In genomic region chr6:36443951-36444428, GRCh38 we compare ENCODE assay signal across 8 cellular contexts. TPM values are rescaled to one million over a fixed set of nuclear protein-coding genes. Genes with fewer than 3 reads are reported as not detected.
DNase-seq lines count a peak whose midpoint lies in the region; ATAC-seq and TF ChIP-seq lines count a peak whose summit lies in the region.

No MANE protein-coding gene starts in this region.

- H3K4me2 ChIP-seq in OCI-LY3 (ENCODE audit: low read length): peak overlapping the region; percentile 86

- H3K36me3 ChIP-seq in A673 (ENCODE audit: insufficient read depth, low read length, poor library complexity, severe bottlenecking) (peaks cover 12% of the 10 kb centered on the region), OCI-LY3 (replicated peaks; ENCODE audit: low read depth, low read length) (peaks cover 10% of the 10 kb centered on the region), colonic mucosa (no peaks in the 10 kb centered on the region), mucosa of descending colon (ENCODE audit: low read depth) (no peaks in the 10 kb centered on the region)

- no peaks in the 10 kb centered on the region for H4K20me1 ChIP-seq in OCI-LY3 (ENCODE audit: insufficient read depth, low read length)

- H3K4me1 ChIP-seq in A673 (ENCODE audit: insufficient read depth, low read length, poor library complexity, severe bottlenecking) (peaks cover 36% of the 10 kb centered on the region), OCI-LY3 (ENCODE audit: low read length) (peaks cover 26% of the 10 kb centered on the region), colonic mucosa (peaks cover 10% of the 10 kb centered on the region), mucosa of descending colon (ENCODE audit: low read depth) (peaks cover 27% of the 10 kb centered on the region)

- H3K27ac ChIP-seq in A673 (ENCODE audit: low read depth, low read length, poor library complexity, severe bottlenecking): peak overlapping the region; percentile 95
- H3K27ac ChIP-seq in OCI-LY3 (ENCODE audit: low read length): peak overlapping the region; percentile 70
- peak overlapping the region; percentile 98 for H3K27ac ChIP-seq in colonic mucosa

- H3K9ac ChIP-seq in OCI-LY3 (ENCODE audit: low read length) (peak overlapping the region; percentile 92), colonic mucosa (ENCODE audit: low read depth in 2 of 2, low read length in 2 of 2) (peak overlapping the region; percentile 12 to 92)

- peaks cover 67% of the 10 kb centered on the region for H3K79me2 ChIP-seq in OCI-LY3 (ENCODE audit: low read length)

- no peak overlapping the region for H2AFZ ChIP-seq in OCI-LY3 (ENCODE audit: low read depth, low read length)

- DNase-seq in A673 (ENCODE audit: low spot score) (peak; percentile 32), GM12865 (ENCODE audit: low read depth) (peak; percentile 43), colonic mucosa (peak; percentile 39), mucosa of descending colon (no peak), head of caudate nucleus (no peak)

- no peaks in the 10 kb centered on the region for H3K9me3 ChIP-seq in A673 (ENCODE audit: low read depth, low read length, poor library complexity, severe bottlenecking)
- H3K9me3 ChIP-seq in OCI-LY3 (ENCODE audit: insufficient read depth, low read length): no peaks in the 10 kb centered on the region
- no peaks in the 10 kb centered on the region for H3K9me3 ChIP-seq in colonic mucosa
- H3K9me3 ChIP-seq in mucosa of descending colon: no peaks in the 10 kb centered on the region

- intact Hi-C loops in A673 (cut with micrococcal nuclease; ENCODE audit: unreplicated experiment): loop anchor here (5.0 to 10.0 kb wide), 2 partner anchors 101 to 153 kb away; partner anchors contain the start of gene STK38
- intact Hi-C loops in colonic mucosa (cut with DNase I): loop anchor here (5.0 kb wide), 1 partner anchor 148 kb away; the partner anchor contains the start of gene SRSF3
- intact Hi-C loops in mucosa of descending colon (cut with DNase I, micrococcal nuclease): no loop called here
- intact Hi-C loops in head of caudate nucleus (cut with DNase I): loop anchor here (2.0 to 5.0 kb wide), 3 partner anchors 19 to 151 kb away; partner anchors contain the start of genes SRSF3 and STK38

- TF ChIP-seq CTCF in A673 (conservative IDR thresholded peaks at IDR 0.05; ENCODE audit: low read depth, low read length) (0 out of 2 replicates have a peak, but pooled peaks have one; percentile 25), GM12865 (IDR thresholded peaks at IDR 0.05; ENCODE audit: insufficient read depth, low read depth, low read length, missing control alignments) (peak; percentile 16), OCI-LY3 (IDR thresholded peaks at IDR 0.05; ENCODE audit: low read depth, low read length) (peak; percentile 41), colonic mucosa (IDR thresholded peaks at IDR 0.05) (no peak), mucosa of descending colon (IDR thresholded peaks at IDR 0.05) (no peak)

- ATAC-seq in mucosa of descending colon (peak; percentile 8), GM21786 (IDR thresholded peaks at IDR 0.05; ENCODE audit: unreplicated experiment) (no peak), HG02884 (IDR thresholded peaks at IDR 0.05; ENCODE audit: unreplicated experiment) (no peak)

- peak overlapping the region; percentile 83 for H3K4me3 ChIP-seq in A673 (ENCODE audit: low read depth, low read length, poor library complexity, severe bottlenecking)
- peak overlapping the region; percentile 78 for H3K4me3 ChIP-seq in GM12865 (ENCODE audit: low read depth, low read length)
- H3K4me3 ChIP-seq in OCI-LY3 (ENCODE audit: low read length): peak overlapping the region; percentile 87
- H3K4me3 ChIP-seq in colonic mucosa: peak overlapping the region; percentile 94
- no peak overlapping the region for H3K4me3 ChIP-seq in mucosa of descending colon

- CTCF ChIA-PET in A673 (lab: Charles Lee): no interaction called here

- no peaks in the 10 kb centered on the region for H3K27me3 ChIP-seq in A673 (replicated peaks; ENCODE audit: insufficient read depth, low read depth, low read length, poor library complexity)
- no peaks in the 10 kb centered on the region for H3K27me3 ChIP-seq in OCI-LY3 (ENCODE audit: low read depth, low read length)
- H3K27me3 ChIP-seq in colonic mucosa: no peaks in the 10 kb centered on the region

- POLR2A ChIA-PET in A673 (lab: Charles Lee; ENCODE audit: low non-redundant PET): no interaction called here

- BruUV-seq in A673 (replicated peaks; lab: Mats Ljungman, UMichigan): TSS peak; percentile 55

RNA-seq across cellular contexts. Expression of gene KCTD20, which starts 1.2 kb away (rescaled TPM):
- total RNA-seq in A673 (2021) (69.7 and 72.6 TPM in 2 replicates), colonic mucosa (10 to 100 TPM; 23.8 to 34.9 TPM), mucosa of descending colon (10 to 100 TPM; 24.4 to 40.5 (median 28.0) TPM)

RNA-seq across cellular contexts. Expression of gene PXT1, which starts 1.3 kb away (rescaled TPM):
- total RNA-seq in A673 (2021) (0.13 and 0.21 TPM in 2 replicates), colonic mucosa (not detected), mucosa of descending colon (not detected)

RNA-seq across cellular contexts. Expression of gene ETV7, which starts 56.5 kb away (rescaled TPM):
- total RNA-seq in A673 (2021): 0.33 and 0.58 TPM in 2 replicates
- 1 to 10 TPM; 2.9 to 4.5 TPM for total RNA-seq in colonic mucosa
- total RNA-seq in mucosa of descending colon: 1 to 10 TPM; 2.6 to 5.7 (median 2.8) TPM

Comparison
In these comparisons a context has a peak if more than half of its experiments do, and no peak if none do; other contexts are left out.
1. DNase-seq: peak in A673 (single experiment), GM12865 (single experiment) and colonic mucosa (single experiment); none in mucosa of descending colon (0 of 3) and head of caudate nucleus (0 of 42).
2. CTCF ChIP-seq: peak in A673 (single experiment), GM12865 (single experiment) and OCI-LY3 (single experiment); none in colonic mucosa (single experiment) and mucosa of descending colon (single experiment).
3. intact Hi-C loops: an anchor here in A673 (5.0 to 10.0 kb wide), colonic mucosa (5.0 kb wide) and head of caudate nucleus (2.0 to 5.0 kb wide); none called in mucosa of descending colon.
4. Peak in every context shown above with its lines, with median percentiles within 50 percentile points of each other: H3K27ac ChIP-seq.